Comparison of ENCODE assay signal across 11 cellular contexts in the genomic region with DNA sequence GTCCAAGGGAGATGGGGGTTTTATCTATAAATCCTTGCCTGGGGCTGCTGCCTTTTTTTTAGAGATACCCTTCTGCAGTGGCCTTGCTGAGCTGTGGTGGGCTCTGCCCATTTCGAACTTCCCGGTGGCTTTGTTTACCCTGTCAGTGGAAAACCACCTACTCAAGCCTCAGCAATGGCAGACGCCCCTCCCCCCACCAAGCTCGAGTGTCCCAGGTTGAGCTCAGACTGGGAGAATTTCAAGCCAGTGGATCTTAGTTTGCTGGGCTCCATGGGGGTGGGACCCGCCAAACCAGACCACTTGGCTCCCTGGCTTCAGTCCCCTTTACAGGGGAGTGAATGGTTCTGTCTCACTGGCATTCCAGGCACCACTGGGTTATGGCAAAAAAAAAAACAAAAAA. TPM values are rescaled to one million over a fixed set of nuclear protein-coding genes. Genes with fewer than 3 reads are reported as not detected.
"Had no signal": no experiment of that assay in that cellular context is flagged by ENCODE, and none has a peak within 500 bp of the region (broad histone marks: within the 10 kb centered on the region; RNA-seq: fewer than 3 reads in every experiment).

No MANE protein-coding gene starts in this region.

- H3K36me3 ChIP-seq: HAP-1 had no signal

- H3K4me1 Mint-ChIP-seq: IgD-negative memory B cell had no signal

- H3K4me1 ChIP-seq: HAP-1 had no signal

- H3K9me3 Mint-ChIP-seq: HFFc6, IgD-negative memory B cell had no signal

- H3K9me3 ChIP-seq: HAP-1 had no signal

- H3K36me3 Mint-ChIP-seq: IgD-negative memory B cell had no signal

- ATAC-seq: HCT116, HepG2 had no signal

- H3K4me3 ChIP-seq: GM23248, HAP-1 had no signal

- H3K4me3 Mint-ChIP-seq: HFFc6, IgD-negative memory B cell had no signal

- H3K27ac ChIP-seq: GM23248, HL-60 had no signal

- DNase-seq: GM23248, H7, HFFc6, KBM-7 had no signal

- H3K9ac ChIP-seq: GM23248 had no signal

- H3K27ac Mint-ChIP-seq: HFFc6, IgD-negative memory B cell had no signal

RNA-seq across cellular contexts. Expression of a gene that starts 21.6 kb away (rescaled TPM):
- total RNA-seq: GM23248, H4, H7, HepG2, HFFc6, HT1080 had no signal
- polyA plus RNA-seq: GM23248, HepG2, IgD-negative memory B cell had no signal

RNA-seq across cellular contexts. Expression of a gene that starts 31.8 kb away (rescaled TPM):
- total RNA-seq: GM23248, H4, H7, HepG2, HFFc6, HT1080 had no signal
- polyA plus RNA-seq: GM23248, HepG2, IgD-negative memory B cell had no signal
